Comparison of ENCODE assay signal across 10 cellular contexts in the genomic region with DNA sequence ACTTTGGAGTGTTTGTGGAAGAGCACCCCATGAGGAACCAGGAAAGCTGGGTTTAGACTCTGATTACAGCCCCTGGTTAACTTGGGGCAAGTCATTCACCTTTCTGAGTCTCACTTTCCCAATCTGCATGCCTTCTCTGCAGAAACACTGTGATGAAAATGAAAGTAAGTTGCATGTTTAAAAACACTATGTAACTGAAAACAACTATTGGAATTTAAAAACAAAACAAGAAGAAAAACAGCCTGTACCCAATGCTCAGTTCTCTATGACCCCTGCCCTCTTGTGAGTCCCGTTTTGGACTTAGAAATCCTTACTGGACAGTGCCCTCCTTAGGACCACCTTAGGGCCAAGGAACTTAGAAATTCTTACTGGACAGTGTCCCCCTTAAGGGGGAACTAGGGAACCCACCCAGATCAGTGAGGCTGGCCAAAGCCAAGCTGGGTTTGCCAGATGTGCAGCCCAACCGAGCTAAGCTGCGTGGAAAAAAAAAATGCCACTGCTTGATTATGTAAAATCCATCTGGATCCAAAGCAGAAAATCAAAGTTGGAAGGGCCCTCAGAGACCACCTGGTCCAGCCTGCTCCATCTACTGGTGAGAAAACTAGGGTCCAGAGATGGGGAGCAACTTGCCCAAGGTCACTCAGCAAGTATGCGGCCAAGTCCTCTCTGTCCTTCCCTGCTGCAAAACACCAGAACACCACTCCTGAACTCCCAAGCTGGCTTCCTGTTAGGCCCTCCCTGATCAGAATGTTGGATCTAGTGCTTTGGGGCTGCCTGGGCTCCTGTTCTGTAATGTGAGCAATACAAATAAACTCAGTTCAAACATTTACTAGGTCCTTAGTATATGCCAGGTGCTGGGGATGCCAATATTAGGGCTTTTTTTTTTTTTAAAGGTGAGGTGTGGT.
DNase-seq lines count a peak whose midpoint lies in the region; ATAC-seq and TF ChIP-seq lines count a peak whose summit lies in the region.
"Had no signal": no experiment of that assay in that cellular context is flagged by ENCODE, and none has a peak within 500 bp of the region (broad histone marks: within the 10 kb centered on the region; RNA-seq: fewer than 3 reads in every experiment).

No MANE protein-coding gene starts in this region.

- peaks cover 69% of the 10 kb centered on the region for H3K4me1 Mint-ChIP-seq in CD4-positive, alpha-beta T cell (ENCODE audit: low read depth)
- peaks cover 70% of the 10 kb centered on the region for H3K4me1 Mint-ChIP-seq in nephron progenitor cell
- no peaks in the 10 kb centered on the region for H3K4me1 Mint-ChIP-seq in stimulated activated naive B cell treated with anti-CD40 and anti-IgM and Interleukin-4, amounts not matched to agents 10 μg/mL and 1 μg/mL and 100 μg/mL, for 72 hours

- H3K27me3 ChIP-seq in CD4-positive, alpha-beta T cell (ENCODE audit: control insufficient read depth, insufficient read depth, low read length): no peaks in the 10 kb centered on the region

- H3K9me3 Mint-ChIP-seq in CD4-positive, alpha-beta T cell: no peaks in the 10 kb centered on the region
- H3K9me3 Mint-ChIP-seq in nephron progenitor cell: no peaks in the 10 kb centered on the region
- H3K9me3 Mint-ChIP-seq in stimulated activated naive B cell treated with anti-CD40 and anti-IgM and Interleukin-4, amounts not matched to agents 10 μg/mL and 1 μg/mL and 100 μg/mL, for 72 hours: no peaks in the 10 kb centered on the region

- peak overlapping the region; percentile 76 for H3K4me3 Mint-ChIP-seq in CD4-positive, alpha-beta T cell
- H3K4me3 Mint-ChIP-seq in nephron progenitor cell: peak overlapping the region; percentile 11
- no peak overlapping the region for H3K4me3 Mint-ChIP-seq in stimulated activated naive B cell treated with anti-CD40 and anti-IgM and Interleukin-4, amounts not matched to agents 10 μg/mL and 1 μg/mL and 100 μg/mL, for 72 hours

- no peaks in the 10 kb centered on the region for H3K9me3 ChIP-seq in CD4-positive, alpha-beta T cell (ENCODE audit: control insufficient read depth, low read length)

- no peaks in the 10 kb centered on the region for H3K27me3 Mint-ChIP-seq in CD4-positive, alpha-beta T cell
- peaks cover 4% of the 10 kb centered on the region for H3K27me3 Mint-ChIP-seq in nephron progenitor cell (ENCODE audit: low read depth, poor library complexity)
- H3K27me3 Mint-ChIP-seq in stimulated activated naive B cell treated with anti-CD40 and anti-IgM and Interleukin-4, amounts not matched to agents 10 μg/mL and 1 μg/mL and 100 μg/mL, for 72 hours: no peaks in the 10 kb centered on the region

- H3K27ac Mint-ChIP-seq in CD4-positive, alpha-beta T cell: peak overlapping the region; percentile 85
- peak overlapping the region; percentile 49 for H3K27ac Mint-ChIP-seq in nephron progenitor cell
- H3K27ac Mint-ChIP-seq in stimulated activated naive B cell treated with anti-CD40 and anti-IgM and Interleukin-4, amounts not matched to agents 10 μg/mL and 1 μg/mL and 100 μg/mL, for 72 hours: no peak overlapping the region

- H3K36me3 Mint-ChIP-seq in CD4-positive, alpha-beta T cell (ENCODE audit: low read depth): peaks cover 20% of the 10 kb centered on the region
- H3K36me3 Mint-ChIP-seq in nephron progenitor cell (ENCODE audit: low read depth): peaks cover 22% of the 10 kb centered on the region
- H3K36me3 Mint-ChIP-seq in stimulated activated naive B cell treated with anti-CD40 and anti-IgM and Interleukin-4, amounts not matched to agents 10 μg/mL and 1 μg/mL and 100 μg/mL, for 72 hours: peaks cover 0 to 12% of the 10 kb centered on the region in 2 donors

- ATAC-seq in CD4-positive, alpha-beta T cell (ENCODE audit: poor library complexity): no peak
- peak; percentile 40 for ATAC-seq in HG03108 (IDR thresholded peaks at IDR 0.05; ENCODE audit: unreplicated experiment)
- no peak for ATAC-seq in HG03460 (IDR thresholded peaks at IDR 0.05; ENCODE audit: unreplicated experiment)
- no peak for ATAC-seq in stimulated activated naive B cell treated with anti-CD40 and anti-IgM and Interleukin-4, amounts not matched to agents 10 μg/mL and 1 μg/mL and 100 μg/mL, for 72 hours (replicated peaks)

- H3K27ac ChIP-seq in CD4-positive, alpha-beta T cell (ENCODE audit: low read depth, low read length): no peak overlapping the region

- CTCF ChIA-PET in CD4-positive, alpha-beta T cell (lab: Charles Lee): interaction anchor here (1.2 kb wide), 1 partner anchor 10 kb away, joined by 3 read pairs; no protein-coding TSS in a partner anchor

- no peak for DNase-seq in CD4-positive, alpha-beta T cell
- peak; percentile 23 for DNase-seq in dedifferentiated amniotic fluid mesenchymal stem cell (ENCODE audit: extremely low spot score)
- no peak for DNase-seq in nephron progenitor cell
- DNase-seq in stimulated activated naive B cell treated with anti-CD40 and anti-IgM and Interleukin-4, amounts not matched to agents 10 μg/mL and 1 μg/mL and 100 μg/mL, for 72 hours: no peak
- DNase-seq in H4 (ENCODE audit: low spot score): no peak
- no peak for DNase-seq in NCI-H748 treated with DMSO at 0.1 percent for 48 hours (lab: John Stamatoyannopoulos, UW)
- DNase-seq: activated CD4-positive, alpha-beta T cell treated with anti-CD3 and anti-CD28 coated beads, Interleukin-2, amount 50 U/mL, for 4 hours; NCI-H2171 had no signal

- no peak for TF ChIP-seq CTCF in CD4-positive, alpha-beta T cell (IDR thresholded peaks at IDR 0.05)
- TF ChIP-seq CTCF in nephron progenitor cell (IDR thresholded peaks at IDR 0.05): no peak

- intact Hi-C loops in CD4-positive, alpha-beta T cell (cut with DNase I, micrococcal nuclease): no loop called here

- POLR2A ChIA-PET in CD4-positive, alpha-beta T cell (lab: Charles Lee): interaction anchor here (0.8 to 1.3 kb wide), 4 partner anchors 8 to 78 kb away, joined by 3 to 5 read pairs (median 4); a partner anchor contains a TSS

Comparison
In these comparisons a context has a peak if more than half of its experiments do, and no peak if none do; other contexts are left out.
1. H3K4me3 Mint-ChIP-seq: peak in CD4-positive, alpha-beta T cell (single experiment) and nephron progenitor cell (single experiment); none in stimulated activated naive B cell treated with anti-CD40 and anti-IgM and Interleukin-4, amounts not matched to agents 10 μg/mL and 1 μg/mL and 100 μg/mL, for 72 hours (0 of 2).